Comparison of ENCODE assay signal across 8 cellular contexts in the genomic region with DNA sequence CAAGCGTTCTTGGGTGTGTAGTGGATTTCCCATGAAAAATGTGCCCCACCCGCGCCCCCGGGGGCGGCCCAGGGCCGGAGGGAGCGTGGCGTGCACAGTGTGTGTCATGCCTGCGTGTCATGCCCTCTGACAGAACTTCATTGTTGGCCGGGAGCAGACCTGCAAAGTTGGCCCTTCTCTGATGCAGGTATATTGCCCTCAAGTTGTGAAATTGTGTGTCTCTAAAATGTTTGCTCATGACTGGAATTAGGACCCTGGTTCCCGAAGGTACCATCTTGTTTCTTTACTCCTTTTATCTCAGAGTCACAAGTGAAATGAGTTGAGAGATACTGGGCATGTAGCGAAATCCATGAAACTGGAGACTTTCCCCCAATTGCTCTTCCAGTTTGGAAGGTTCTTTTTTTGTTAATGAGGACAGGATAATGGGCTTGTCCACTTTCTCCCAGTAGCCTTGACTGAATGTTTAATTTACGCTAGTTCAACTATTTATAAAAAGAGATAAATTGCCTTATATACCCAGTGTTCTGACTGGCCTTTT. TPM values are rescaled to one million over a fixed set of nuclear protein-coding genes. Genes with fewer than 3 reads are reported as not detected.
A peak's percentile ranks its signal among the peaks of the same experiment; 100 is the strongest.
DNase-seq lines count a peak whose midpoint lies in the region; ATAC-seq and TF ChIP-seq lines count a peak whose summit lies in the region.

No MANE protein-coding gene starts in this region.

- H2AK5ac ChIP-seq in IMR-90 (ENCODE audit: low read depth, low read length) = 0 out of 2 replicates have a peak overlapping the region, but pooled peaks have one; percentile 77

- H3K9me3 Mint-ChIP-seq in mesothelial cell of epicardium = no peaks in the 10 kb centered on the region

- peak overlapping the region; percentile 19 for H4K5ac ChIP-seq in IMR-90 (ENCODE audit: low read depth, low read length)

- peak overlapping the region; percentile 60 to 97; a peak in 3 of 4 replicates for H4K8ac ChIP-seq in IMR-90 (ENCODE audit: low read depth in 2 of 2, low read length in 2 of 2)

- peak overlapping the region; percentile 92 for H3K4me3 Mint-ChIP-seq in mesothelial cell of epicardium

- H3K79me1 ChIP-seq in IMR-90 (ENCODE audit: low read depth in 1 of 2, low read length in 2 of 2) = peaks cover 8 to 46% of the 10 kb centered on the region in 2 experiments; a peak in 3 of 4 replicates

- intact Hi-C loops in IMR-90 (cut with micrococcal nuclease) = no loop called here

- H2BK5ac ChIP-seq in IMR-90 (ENCODE audit: low read depth, low read length, poor library complexity, severe bottlenecking) = peak overlapping the region; percentile 71

- WGBS in IMR-90 (ENCODE audit: extremely low coverage in 2 of 2, insufficient read length in 1 of 2), 2 experiments = 0% methylated on average over 7 of the region's 13 CpGs; no CpG with 5 or more reads in 1 of the 2 experiments

- peak overlapping the region; percentile 81 for H3K14ac ChIP-seq in IMR-90 (replicated peaks; ENCODE audit: low read depth, low read length)

- no peaks in the 10 kb centered on the region for H3K36me3 Mint-ChIP-seq in mesothelial cell of epicardium

- no peaks in the 10 kb centered on the region for H3K9me3 ChIP-seq in IMR-90 (ENCODE audit: control insufficient read depth, insufficient read depth, low read length)

- H3K23ac ChIP-seq in IMR-90 (ENCODE audit: low read depth, low read length) = peak overlapping the region; percentile 74

- no peaks in the 10 kb centered on the region for H3K27me3 Mint-ChIP-seq in mesothelial cell of epicardium (ENCODE audit: low read depth)

- H2BK120ac ChIP-seq in IMR-90 (ENCODE audit: low read depth, low read length) = peak overlapping the region; percentile 36; the same call in 1 of the 2 replicates

- peak overlapping the region; percentile 98 for H2AFZ ChIP-seq in IMR-90 (replicated peaks; ENCODE audit: low read length, poor library complexity)

- no peak overlapping the region for H2BK15ac ChIP-seq in IMR-90 (ENCODE audit: low read depth, low read length)

- no peak overlapping the region for H2BK20ac ChIP-seq in IMR-90 (ENCODE audit: low read depth, low read length)

- no peak for TF ChIP-seq RAD21 in IMR-90 (IDR thresholded peaks at IDR 0.05; ENCODE audit: low read length)

- no peak overlapping the region for H3K18ac ChIP-seq in IMR-90 (ENCODE audit: low read depth, low read length)

- dilution Hi-C loops in IMR-90 (cut with HindIII; ENCODE audit: low sequenced_read_pairs, unreplicated experiment) = no loop called here

- H3K27ac Mint-ChIP-seq in mesothelial cell of epicardium = peak overlapping the region; percentile 96

- H3K4me1 Mint-ChIP-seq in mesothelial cell of epicardium = peaks cover 10% of the 10 kb centered on the region

- TF ChIP-seq CTCF in IMR-90 (conservative IDR thresholded peaks at IDR 0.05; ENCODE audit: low read depth, low read length) = no peak
- TF ChIP-seq CTCF in mesothelial cell of epicardium (IDR thresholded peaks at IDR 0.05; ENCODE audit: unreplicated experiment) = no peak

- ATAC-seq in IMR-90 (ENCODE audit: low read depth) = peak; percentile 7

- H3K9ac ChIP-seq in IMR-90 (ENCODE audit: low read depth, low read length) = peak overlapping the region; percentile 79

- BruUV-seq in IMR-90 (replicated peaks; lab: Mats Ljungman, UMichigan) = no TSS peak

- in situ Hi-C loops in IMR-90 (cut with MboI; ENCODE audit: low sequenced_read_pairs) = no loop called here

- peak overlapping the region; percentile 40 for H3K27ac ChIP-seq in IMR-90 (ENCODE audit: insufficient read depth, low read length)

- no peaks in the 10 kb centered on the region; the same call in 1 of the 2 replicates for H3K4me1 ChIP-seq in IMR-90 (ENCODE audit: control insufficient read depth, insufficient read depth, low read length)

- peak overlapping the region; percentile 53 for H4K91ac ChIP-seq in IMR-90 (ENCODE audit: insufficient read depth, low read depth, low read length)

- peak overlapping the region; percentile 82 for H3K4me3 ChIP-seq in IMR-90 (ENCODE audit: insufficient read depth, low read depth, low read length)

- POLR2A ChIA-PET in IMR-90 (lab: Charles Lee; ENCODE audit: unreplicated experiment) = no interaction called here

- peak overlapping the region; percentile 49 for H3K56ac ChIP-seq in IMR-90 (ENCODE audit: extremely low read depth, insufficient read depth, low read length)

- peaks cover 8% of the 10 kb centered on the region for H3K9me1 ChIP-seq in IMR-90 (ENCODE audit: insufficient read depth, low read length)

- peak overlapping the region; percentile 61 for H3K4ac ChIP-seq in IMR-90 (ENCODE audit: low read depth, low read length)

- no peaks in the 10 kb centered on the region for H3K27me3 ChIP-seq in IMR-90 (ENCODE audit: control insufficient read depth, insufficient read depth, low read length)

- H3K4me2 ChIP-seq in IMR-90 (ENCODE audit: low read depth, low read length) = peak overlapping the region; percentile 83

- no peaks in the 10 kb centered on the region for H4K20me1 ChIP-seq in IMR-90 (ENCODE audit: insufficient read depth, low read length)

- DNase-seq in DMS 273 (lab: John Stamatoyannopoulos, UW; ENCODE audit: unreplicated experiment) (peak; percentile 51), DMS 273 treated with DMSO at 0.1 percent for 48 hours (lab: John Stamatoyannopoulos, UW) (no peak), IMR-90 (peak; percentile 17), mesothelial cell of epicardium (ENCODE audit: low spot score in 2 of 2, unreplicated experiment in 2 of 2) (no peak), foreskin melanocyte (no peak)
- peak; percentile 58 for DNase-seq in activated CD4-positive, alpha-beta T cell treated with anti-CD3 and anti-CD28 coated beads for 4 hours
- DNase-seq in effector CD8-positive, alpha-beta T cell (lab: John Stamatoyannopoulos, UW) = peak; percentile 29
- DNase-seq in stimulated activated CD8-positive, alpha-beta memory T cell treated with anti-CD3 and anti-CD28 coated beads, Interleukin-7, amount 100 ng/mL, for 24 hours (ENCODE audit: low read depth) = peak; percentile 11

- CTCF ChIA-PET in IMR-90 (lab: Yijun Ruan, JAX) = no interaction called here

- no peaks in the 10 kb centered on the region for H3K36me3 ChIP-seq in IMR-90 (ENCODE audit: control insufficient read depth, insufficient read depth, low read length)

- H2AK9ac ChIP-seq in IMR-90 (replicated peaks; ENCODE audit: low read depth, low read length, poor library complexity) = peak overlapping the region; percentile 90

- no peak for TF ChIP-seq POLR2A in IMR-90 (IDR thresholded peaks at IDR 0.05; ENCODE audit: low read depth, low read length)

TF ChIP-seq in IMR-90, 13 proteins besides CTCF, POLR2A, EP300 and RAD21:
- TF ChIP-seq MAZ (IDR thresholded peaks at IDR 0.05; ENCODE audit: borderline replicate concordance, low read depth, low read length) (peak; percentile 16; the same call in 1 of the 2 replicates), MXI1 (IDR thresholded peaks at IDR 0.05; ENCODE audit: borderline replicate concordance, low read depth, low read length) (0 out of 2 replicates have a peak, but pooled peaks have one; percentile 48), SMC3 (IDR thresholded peaks at IDR 0.05; ENCODE audit: low read depth, low read length) (no peak), USF2 (IDR thresholded peaks at IDR 0.05; ENCODE audit: low read depth, low read length) (no peak), ELK1 (IDR thresholded peaks at IDR 0.05; ENCODE audit: borderline replicate concordance, low read depth, low read length) (no peak)

RNA-seq across cellular contexts. Expression of gene ADK, which starts 26.2 kb away (rescaled TPM):
- total RNA-seq in IMR-90 (2012; rRNA removed) = 40.9 and 50.8 TPM in 2 replicates
- 24.0 and 30.6 TPM in 2 replicates for polyA plus RNA-seq in IMR-90 (2012; rRNA removed)
- polyA plus RNA-seq in IMR-90 (2012; cell fraction: cytosol; rRNA removed) = 6.3 and 10.5 TPM in 2 replicates
- 2.0 and 9.9 TPM in 2 replicates for polyA plus RNA-seq in IMR-90 (2012; cell fraction: nucleus; rRNA removed; ENCODE audit: low replicate concordance)
- 25.0 to 26.2 TPM (median 26.2 TPM) in 3 replicates for total RNA-seq in mesothelial cell of epicardium

RNA-seq across cellular contexts. Expression of gene AP3M1, which starts 26.6 kb away (rescaled TPM):
- total RNA-seq in IMR-90 (2012; rRNA removed) = 46.4 and 50.8 TPM in 2 replicates
- 21.6 and 26.6 TPM in 2 replicates for polyA plus RNA-seq in IMR-90 (2012; rRNA removed)
- polyA plus RNA-seq in IMR-90 (2012; cell fraction: cytosol; rRNA removed) = 5.7 and 10.3 TPM in 2 replicates
- polyA plus RNA-seq in IMR-90 (2012; cell fraction: nucleus; rRNA removed; ENCODE audit: low replicate concordance) = 3.2 and 22.1 TPM in 2 replicates
- 47.6 to 49.4 TPM (median 48.7 TPM) in 3 replicates for total RNA-seq in mesothelial cell of epicardium

Comparison
In these comparisons a context has a peak if more than half of its experiments do, and no peak if none do; other contexts are left out.
1. DNase-seq: peak in DMS 273 (single experiment), IMR-90 (single experiment), activated CD4-positive, alpha-beta T cell treated with anti-CD3 and anti-CD28 coated beads for 4 hours (2 of 2), effector CD8-positive, alpha-beta T cell (single experiment) and stimulated activated CD8-positive, alpha-beta memory T cell treated with anti-CD3 and anti-CD28 coated beads, Interleukin-7, amount 100 ng/mL, for 24 hours (single experiment); none in DMS 273 treated with DMSO at 0.1 percent for 48 hours (single experiment), mesothelial cell of epicardium (0 of 2) and foreskin melanocyte (single experiment).